23 cellular contexts compared by ENCODE assay signal in the genomic region with DNA sequence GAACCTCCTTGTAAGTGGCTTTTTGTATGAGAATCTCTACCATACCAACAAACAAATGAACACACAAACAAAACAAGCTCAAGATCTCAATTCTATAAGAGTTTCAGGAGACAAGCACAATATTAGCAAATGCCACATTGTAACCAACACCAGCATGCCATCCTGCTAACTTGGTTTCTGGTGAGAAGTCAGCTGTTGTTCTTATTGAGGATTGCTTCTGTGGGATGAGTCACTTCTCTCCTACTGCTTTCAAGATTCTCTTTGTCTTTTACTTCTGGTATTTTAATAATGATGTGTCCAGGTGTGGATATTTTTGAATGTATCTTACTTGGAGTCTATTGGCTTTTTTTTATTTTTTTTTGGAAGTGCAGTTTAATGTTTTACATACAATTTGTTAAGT.
DNase-seq lines count a peak whose midpoint lies in the region; ATAC-seq and TF ChIP-seq lines count a peak whose summit lies in the region.
"Had no signal": no experiment of that assay in that cellular context is flagged by ENCODE, and none has a peak within 500 bp of the region (broad histone marks: within the 10 kb centered on the region; RNA-seq: fewer than 3 reads in every experiment).

No MANE protein-coding gene starts in this region.

- H3K4me3 ChIP-seq in breast epithelium: no peak overlapping the region
- no peak overlapping the region for H3K4me3 ChIP-seq in astrocyte of the spinal cord (ENCODE audit: low read depth, low read length)
- H3K4me3 ChIP-seq in fibroblast of mammary gland (ENCODE audit: control insufficient read depth, low read depth, low read length): no peak overlapping the region
- H3K4me3 ChIP-seq in ascending aorta: no peak overlapping the region
- H3K4me3 ChIP-seq: A549, cardiac muscle cell, GM23248, transverse colon had no signal

- intact Hi-C loops in MCF 10A (cut with micrococcal nuclease): no loop called here
- intact Hi-C loops in breast epithelium (cut with DNase I; ENCODE audit: low total_unique reads): no loop called here
- intact Hi-C loops in ascending aorta (cut with DNase I): no loop called here

- no peaks in the 10 kb centered on the region for H3K9me3 ChIP-seq in breast epithelium
- H3K9me3 ChIP-seq in ascending aorta: no peaks in the 10 kb centered on the region
- H3K9me3 ChIP-seq: BE2C, transverse colon had no signal

- CTCF ChIA-PET in MCF 10A (lab: Yijun Ruan, JAX): no interaction called here
- CTCF ChIA-PET in activated CD8-positive, alpha-beta memory T cell treated with anti-CD3 and anti-CD28 coated beads, Interleukin-2, amount 10 ng/mL, durations not matched to agents 7 days and 5 days (lab: Charles Lee): no interaction called here

- H3K27ac ChIP-seq in breast epithelium (no peak overlapping the region), ascending aorta (no peak overlapping the region)
- H3K27ac ChIP-seq: A549, cardiac muscle cell, GM23248, transverse colon had no signal

- H3K27me3 ChIP-seq in breast epithelium: no peaks in the 10 kb centered on the region
- no peaks in the 10 kb centered on the region for H3K27me3 ChIP-seq in ascending aorta
- H3K27me3 ChIP-seq: BE2C, cardiac muscle cell, transverse colon had no signal

- H3K4me3 Mint-ChIP-seq in MCF 10A (ENCODE audit: unreplicated experiment): no peak overlapping the region
- no peak overlapping the region for H3K4me3 Mint-ChIP-seq in activated CD8-positive, alpha-beta memory T cell treated with anti-CD3 and anti-CD28 coated beads, Interleukin-2, amount 10 ng/mL, durations not matched to agents 7 days and 5 days
- H3K4me3 Mint-ChIP-seq: activated naive CD8-positive, alpha-beta T cell treated with anti-CD3 and anti-CD28 coated beads, Interleukin-2, amount 50 U/mL, for 24 hours had no signal

- H3K9me3 Mint-ChIP-seq in MCF 10A (ENCODE audit: unreplicated experiment): peaks cover 7% of the 10 kb centered on the region
- peaks cover 11% of the 10 kb centered on the region for H3K9me3 Mint-ChIP-seq in activated CD8-positive, alpha-beta memory T cell treated with anti-CD3 and anti-CD28 coated beads, Interleukin-2, amount 10 ng/mL, durations not matched to agents 7 days and 5 days (ENCODE audit: low read depth)

- TF ChIP-seq CTCF in MCF 10A (IDR thresholded peaks at IDR 0.05; ENCODE audit: unreplicated experiment) (no peak), breast epithelium (IDR thresholded peaks at IDR 0.05) (no peak), astrocyte of the spinal cord (IDR thresholded peaks at IDR 0.05; ENCODE audit: low read depth, low read length) (no peak), fibroblast of mammary gland (conservative IDR thresholded peaks at IDR 0.05; ENCODE audit: control insufficient read depth, insufficient read depth, low read depth, low read length) (no peak), ascending aorta (IDR thresholded peaks at IDR 0.05) (no peak)

- H3K4me1 Mint-ChIP-seq in MCF 10A (ENCODE audit: insufficient read depth, unreplicated experiment): no peaks in the 10 kb centered on the region
- peaks cover 6% of the 10 kb centered on the region for H3K4me1 Mint-ChIP-seq in activated CD8-positive, alpha-beta memory T cell treated with anti-CD3 and anti-CD28 coated beads, Interleukin-2, amount 10 ng/mL, durations not matched to agents 7 days and 5 days

- TF ChIP-seq POLR2A in breast epithelium (IDR thresholded peaks at IDR 0.05): no peak

- no peaks in the 10 kb centered on the region for H3K36me3 ChIP-seq in breast epithelium
- H3K36me3 ChIP-seq in ascending aorta: no peaks in the 10 kb centered on the region
- H3K36me3 ChIP-seq: BE2C, cardiac muscle cell, transverse colon had no signal

- H3K27ac Mint-ChIP-seq in MCF 10A (ENCODE audit: low read depth, unreplicated experiment): no peak overlapping the region
- H3K27ac Mint-ChIP-seq in activated CD8-positive, alpha-beta memory T cell treated with anti-CD3 and anti-CD28 coated beads, Interleukin-2, amount 10 ng/mL, durations not matched to agents 7 days and 5 days: no peak overlapping the region
- H3K27ac Mint-ChIP-seq: activated naive CD8-positive, alpha-beta T cell treated with anti-CD3 and anti-CD28 coated beads, Interleukin-2, amount 50 U/mL, for 24 hours had no signal

- POLR2A ChIA-PET in MCF 10A (lab: Yijun Ruan, JAX): interaction anchor here (0.7 kb wide), 1 partner anchor 14 kb away, joined by 5 read pairs; no protein-coding TSS in a partner anchor

- peaks cover 22% of the 10 kb centered on the region for H3K36me3 Mint-ChIP-seq in MCF 10A (ENCODE audit: insufficient read depth, unreplicated experiment)
- peaks cover 21% of the 10 kb centered on the region for H3K36me3 Mint-ChIP-seq in activated CD8-positive, alpha-beta memory T cell treated with anti-CD3 and anti-CD28 coated beads, Interleukin-2, amount 10 ng/mL, durations not matched to agents 7 days and 5 days

- H3K4me1 ChIP-seq in breast epithelium (no peaks in the 10 kb centered on the region), ascending aorta (no peaks in the 10 kb centered on the region)
- H3K4me1 ChIP-seq: A549, BE2C, transverse colon had no signal

- ATAC-seq in activated CD8-positive, alpha-beta memory T cell treated with anti-CD3 and anti-CD28 coated beads, Interleukin-2, amount 10 ng/mL, durations not matched to agents 7 days and 5 days: no peak
- ATAC-seq: A549; activated naive CD8-positive, alpha-beta T cell treated with anti-CD3 and anti-CD28 coated beads, Interleukin-2, amount 50 U/mL, for 24 hours had no signal

- DNase-seq in MCF 10A (ENCODE audit: unreplicated experiment) (peak; percentile 11), breast epithelium (ENCODE audit: low spot score in 2 of 2) (no peak), astrocyte of the spinal cord (ENCODE audit: low read depth, low spot score) (peak; percentile 16), fibroblast of mammary gland (ENCODE audit: low read depth) (peak; percentile 22), NCI-H2107 treated with DMSO at 0.1 percent for 48 hours (lab: John Stamatoyannopoulos, UW; ENCODE audit: unreplicated experiment) (no peak), ascending aorta (ENCODE audit: low spot score in 2 of 2) (no peak)
- DNase-seq in stimulated activated naive CD4-positive, alpha-beta T cell (lab: John Stamatoyannopoulos, UW): no peak
- DNase-seq in activated CD8-positive, alpha-beta memory T cell treated with anti-CD3 and anti-CD28 coated beads, Interleukin-2, amount 10 ng/mL, durations not matched to agents 7 days and 5 days: no peak
- DNase-seq: activated CD4-positive, alpha-beta T cell treated with anti-CD3 and anti-CD28 coated beads, Interleukin-2, amount 50 U/mL, for 1 hour; activated effector memory CD4-positive, alpha-beta T cell treated with Interleukin-2 at 50 U/mL for 16 hours; activated naive CD8-positive, alpha-beta T cell treated with anti-CD3 and anti-CD28 coated beads, Interleukin-2, amount 50 U/mL, for 24 hours; BE2C; DMS79 treated with DMSO at 0.1 percent for 48 hours; GM23248; kidney glomerular epithelial cell; NCI-H1436; NCI-H524; occipital lobe; stimulated activated CD4-positive, alpha-beta T cell treated with anti-CD3 and anti-CD28 coated beads, Interleukin-4, amount 100 ng/mL, for 1 hour; T-helper 2 cell; transverse colon had no signal

- no TSS peak for BruUV-seq in MCF 10A (replicated peaks; lab: Mats Ljungman, UMichigan)

- in situ Hi-C loops in astrocyte of the spinal cord (cut with HindIII; ENCODE audit: low sequenced_read_pairs): no loop called here

- no peaks in the 10 kb centered on the region for H3K27me3 Mint-ChIP-seq in MCF 10A (ENCODE audit: insufficient read depth, unreplicated experiment)
- H3K27me3 Mint-ChIP-seq in activated CD8-positive, alpha-beta memory T cell treated with anti-CD3 and anti-CD28 coated beads, Interleukin-2, amount 10 ng/mL, durations not matched to agents 7 days and 5 days: peaks cover 2% of the 10 kb centered on the region

Comparison
In these comparisons a context has a peak if more than half of its experiments do, and no peak if none do; other contexts are left out.
1. DNase-seq: peak in MCF 10A (single experiment), astrocyte of the spinal cord (single experiment) and fibroblast of mammary gland (single experiment); none in breast epithelium (0 of 2), NCI-H2107 treated with DMSO at 0.1 percent for 48 hours (single experiment), ascending aorta (0 of 2), stimulated activated naive CD4-positive, alpha-beta T cell (0 of 6) and activated CD8-positive, alpha-beta memory T cell treated with anti-CD3 and anti-CD28 coated beads, Interleukin-2, amount 10 ng/mL, durations not matched to agents 7 days and 5 days (single experiment).